21 cellular contexts compared by ENCODE assay signal in genomic region chrX:136261316-136261715, GRCh38. TPM values are rescaled to one million over a fixed set of nuclear protein-coding genes. Genes with fewer than 3 reads are reported as not detected.
"Had no signal": no experiment of that assay in that cellular context is flagged by ENCODE, and none has a peak within 500 bp of the region (broad histone marks: within the 10 kb centered on the region; RNA-seq: fewer than 3 reads in every experiment).

No MANE protein-coding gene starts in this region.

- H3K4me3 ChIP-seq: lower lobe of right lung, neural progenitor cell, skin epidermis had no signal

- H3K9me3 Mint-ChIP-seq: activated naive CD4-positive, alpha-beta T cell treated with anti-CD3 and anti-CD28 coated beads, Interleukin-2, amount 50 U/mL, for 72 hours; activated T-cell treated with anti-CD3 and anti-CD28 coated beads, Interleukin-2, amount 50 U/mL, for 24 hours; immature natural killer cell; neural progenitor cell; stimulated activated memory B cell treated with anti-CD40 and anti-IgM and Interleukin-4, amounts not matched to agents 10 μg/mL and 1 μg/mL and 100 μg/mL, for 72 hours; type B pancreatic cell had no signal

- H2AFZ ChIP-seq: neural progenitor cell, parathyroid adenoma had no signal

- H3K27me3 ChIP-seq: neural progenitor cell had no signal

- H3K4me3 Mint-ChIP-seq: activated CD8-positive, alpha-beta memory T cell treated with anti-CD3 and anti-CD28 coated beads, Interleukin-2, amount 10 ng/mL, durations not matched to agents 7 days and 5 days; activated T-cell treated with anti-CD3 and anti-CD28 coated beads, Interleukin-2, amount 50 U/mL, for 24 hours; immature natural killer cell; neural progenitor cell; stimulated activated memory B cell treated with anti-CD40 and anti-IgM and Interleukin-4, amounts not matched to agents 10 μg/mL and 1 μg/mL and 100 μg/mL, for 72 hours; type B pancreatic cell had no signal

- H3K27ac Mint-ChIP-seq: activated CD8-positive, alpha-beta memory T cell treated with anti-CD3 and anti-CD28 coated beads, Interleukin-2, amount 10 ng/mL, durations not matched to agents 7 days and 5 days; activated naive CD4-positive, alpha-beta T cell treated with anti-CD3 and anti-CD28 coated beads, Interleukin-2, amount 50 U/mL, for 72 hours; immature natural killer cell; neural progenitor cell; stimulated activated memory B cell treated with anti-CD40 and anti-IgM and Interleukin-4, amounts not matched to agents 10 μg/mL and 1 μg/mL and 100 μg/mL, for 72 hours; type B pancreatic cell had no signal

- DNase-seq: activated CD4-positive, alpha-beta T cell treated with anti-CD3 and anti-CD28 coated beads, Interleukin-2, amount 50 U/mL, for 48 hours; activated CD8-positive, alpha-beta memory T cell treated with anti-CD3 and anti-CD28 coated beads, Interleukin-2, amount 10 ng/mL, durations not matched to agents 7 days and 5 days; activated effector memory CD4-positive, alpha-beta T cell treated with Interleukin-2 at 50 U/mL for 16 hours; activated T-cell treated with anti-CD3 and anti-CD28 coated beads, Interleukin-2, amount 50 U/mL, for 24 hours; cortex of kidney; effector CD8-positive, alpha-beta T cell; immature natural killer cell; left cardiac atrium; lower lobe of right lung; midbrain; substantia nigra; T-helper 2 cell had no signal

- H3K4me1 Mint-ChIP-seq: neural progenitor cell had no signal

- H3K4me1 ChIP-seq: lower lobe of right lung, neural progenitor cell, parathyroid adenoma had no signal

- H3K36me3 ChIP-seq: lower lobe of right lung, neural progenitor cell had no signal

- H3K27ac ChIP-seq: lower lobe of right lung, neural progenitor cell, parathyroid adenoma, skin epidermis had no signal

- H3K9me3 ChIP-seq: lower lobe of right lung had no signal

- ATAC-seq: activated CD4-positive, CD25-positive, alpha-beta regulatory T cell treated with anti-CD3 and anti-CD28 coated beads, Interleukin-2, amount 50 U/mL, for 24 hours; activated CD8-positive, alpha-beta memory T cell treated with anti-CD3 and anti-CD28 coated beads, Interleukin-2, amount 10 ng/mL, durations not matched to agents 7 days and 5 days; activated naive CD4-positive, alpha-beta T cell treated with anti-CD3 and anti-CD28 coated beads, Interleukin-2, amount 50 U/mL, for 72 hours; left cardiac atrium; lower lobe of right lung; stimulated activated memory B cell treated with anti-CD40 and anti-IgM and Interleukin-4, amounts not matched to agents 10 μg/mL and 1 μg/mL and 100 μg/mL, for 72 hours had no signal

- H3K9ac ChIP-seq: neural progenitor cell, parathyroid adenoma had no signal

- H3K79me2 ChIP-seq: parathyroid adenoma had no signal

- H3K36me3 Mint-ChIP-seq: activated CD8-positive, alpha-beta memory T cell treated with anti-CD3 and anti-CD28 coated beads, Interleukin-2, amount 10 ng/mL, durations not matched to agents 7 days and 5 days; activated naive CD4-positive, alpha-beta T cell treated with anti-CD3 and anti-CD28 coated beads, Interleukin-2, amount 50 U/mL, for 72 hours; immature natural killer cell; neural progenitor cell; stimulated activated memory B cell treated with anti-CD40 and anti-IgM and Interleukin-4, amounts not matched to agents 10 μg/mL and 1 μg/mL and 100 μg/mL, for 72 hours; type B pancreatic cell had no signal

- H3K4me2 ChIP-seq: neural progenitor cell had no signal

- H3K27me3 Mint-ChIP-seq: activated CD8-positive, alpha-beta memory T cell treated with anti-CD3 and anti-CD28 coated beads, Interleukin-2, amount 10 ng/mL, durations not matched to agents 7 days and 5 days; stimulated activated memory B cell treated with anti-CD40 and anti-IgM and Interleukin-4, amounts not matched to agents 10 μg/mL and 1 μg/mL and 100 μg/mL, for 72 hours; type B pancreatic cell had no signal

RNA-seq across cellular contexts. Expression of gene ADGRG4, which starts 39.4 kb away (rescaled TPM):
- total RNA-seq: activated CD8-positive, alpha-beta memory T cell treated with anti-CD3 and anti-CD28 coated beads, Interleukin-2, amount 10 ng/mL, durations not matched to agents 7 days and 5 days; activated naive CD4-positive, alpha-beta T cell treated with anti-CD3 and anti-CD28 coated beads, Interleukin-2, amount 50 U/mL, for 72 hours; epithelial cell of proximal tubule; fibroblast of villous mesenchyme had no signal
- polyA plus RNA-seq: immature natural killer cell had no signal
